ENCODE assay signal across 20 cellular contexts in the genomic region with DNA sequence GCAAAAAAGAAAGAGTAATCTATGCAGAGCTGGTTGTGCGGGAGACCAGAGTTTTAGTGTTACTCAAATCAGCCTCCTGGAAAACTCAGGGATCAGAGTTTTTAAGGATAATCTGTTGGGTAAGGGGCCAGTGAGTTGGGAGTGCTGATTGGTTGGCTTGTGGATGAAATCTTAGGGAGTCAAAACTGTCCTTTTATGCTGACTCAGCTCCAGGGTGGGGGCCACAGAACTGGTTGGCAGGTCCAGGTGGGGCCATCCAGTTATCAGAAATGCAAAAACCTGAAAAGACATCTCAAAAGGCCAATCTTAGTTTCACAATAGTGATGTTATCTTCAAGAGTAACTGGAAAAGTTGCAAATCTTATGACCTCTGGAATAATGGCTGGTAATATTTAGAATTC. TPM values are rescaled to one million over a fixed set of nuclear protein-coding genes. Genes with fewer than 3 reads are reported as not detected.
DNase-seq lines count a peak whose midpoint lies in the region; ATAC-seq, FAIRE-seq and TF ChIP-seq lines count a peak whose summit lies in the region.
"Had no signal": no experiment of that assay in that cellular context is flagged by ENCODE, and none has a peak within 500 bp of the region (broad histone marks: within the 10 kb centered on the region; RNA-seq: fewer than 3 reads in every experiment).

No MANE protein-coding gene starts in this region.

- ATAC-seq in HepG2 (no peak), right lobe of liver (no peak), HG03565 (IDR thresholded peaks at IDR 0.05; ENCODE audit: unreplicated experiment) (no peak)

- H3K4me1 ChIP-seq in HepG2 (ENCODE audit: insufficient read depth, low read length) (peaks cover 18% of the 10 kb centered on the region), right lobe of liver (peaks cover 0 to 6% (median 3%) of the 10 kb centered on the region in 4 donors), astrocyte (ENCODE audit: insufficient read depth, low read length) (peaks cover 5% of the 10 kb centered on the region), mammary epithelial cell (ENCODE audit: insufficient read depth, low read length) (no peaks in the 10 kb centered on the region)
- H3K4me1 ChIP-seq: BE2C, Caco-2 had no signal

- TF ChIP-seq CTCF in HepG2 (CRISPR knock-in tag; IDR thresholded peaks at IDR 0.05) (no peak), right lobe of liver (IDR thresholded peaks at IDR 0.05) (no peak), astrocyte (IDR thresholded peaks at IDR 0.05; ENCODE audit: insufficient read depth, low read depth, low read length) (no peak), nephron (IDR thresholded peaks at IDR 0.05; ENCODE audit: unreplicated experiment in 3 of 3) (no peak), mammary epithelial cell (conservative IDR thresholded peaks at IDR 0.05 in 1 of 2, IDR thresholded peaks at IDR 0.05 in 1 of 2; ENCODE audit: extremely low read depth in 1 of 2, insufficient read depth in 1 of 2, low read depth in 1 of 2, low read length in 2 of 2) (no peak)

- H3K4me2 ChIP-seq in HepG2 (ENCODE audit: low read depth, low read length) (no peak overlapping the region), astrocyte (ENCODE audit: low read length) (no peak overlapping the region), mammary epithelial cell (ENCODE audit: insufficient read depth, low read depth, low read length) (no peak overlapping the region)

- H3K4me1 Mint-ChIP-seq in astrocyte (ENCODE audit: low read depth, unreplicated experiment) (peaks cover 12% of the 10 kb centered on the region), nephron (peaks cover 25% of the 10 kb centered on the region)

- TF ChIP-seq POLR2A in HepG2 (IDR thresholded peaks at IDR 0.05; ENCODE audit: insufficient read depth in 1 of 2, low read depth in 2 of 2, low read length in 2 of 2), result no peak
- TF ChIP-seq POLR2A in right lobe of liver (IDR thresholded peaks at IDR 0.05), result no peak

- CTCF ChIA-PET in HepG2 (lab: Yijun Ruan, JAX; ENCODE audit: low intra/inter-chr PET ratio, low total read pairs) (no interaction called here), mammary epithelial cell (lab: Charles Lee; ENCODE audit: low non-redundant PET) (no interaction called here)

- no peak overlapping the region for H2AFZ ChIP-seq in HepG2 (ENCODE audit: low read length)
- H2AFZ ChIP-seq in astrocyte (ENCODE audit: low read depth, low read length), result no peak overlapping the region
- H2AFZ ChIP-seq in mammary epithelial cell (ENCODE audit: low read depth, low read length), result no peak overlapping the region
- H2AFZ ChIP-seq: GM23248 had no signal

- POLR2A ChIA-PET in HepG2 (lab: Yijun Ruan, JAX), result no interaction called here

- dilution Hi-C loops in mammary epithelial cell (cut with HindIII; ENCODE audit: low sequenced_read_pairs), result no loop called here

- no peak for TF ChIP-seq RAD21 in HepG2 (CRISPR knock-in tag; IDR thresholded peaks at IDR 0.05)

- BruUV-seq in HepG2 (replicated peaks; lab: Mats Ljungman, UMichigan) (no TSS peak), mammary epithelial cell (replicated peaks; lab: Mats Ljungman, UMichigan) (no TSS peak)

- in situ Hi-C loops in HepG2 (cut with HindIII; ENCODE audit: extremely low pct_ligation_motif_present, low pct_unique_long_range_greater_than_20kb) (no loop called here), mammary epithelial cell (cut with MboI; ENCODE audit: low sequenced_read_pairs in 2 of 2) (no loop called here)

- no peak overlapping the region for H3K27ac Mint-ChIP-seq in astrocyte (ENCODE audit: unreplicated experiment)
- H3K27ac Mint-ChIP-seq in nephron, result no peak overlapping the region
- H3K27ac Mint-ChIP-seq: CD4-positive, CD25-positive, alpha-beta regulatory T cell had no signal

- H3K4me3 ChIP-seq in HepG2 (replicated peaks in 1 of 3; ENCODE audit: insufficient read depth in 1 of 3, low read depth in 2 of 3, low read length in 3 of 3) (no peak overlapping the region), right lobe of liver (no peak overlapping the region), astrocyte (ENCODE audit: insufficient read depth, low read depth, low read length) (no peak overlapping the region), mammary epithelial cell (replicated peaks in 1 of 3; ENCODE audit: insufficient read depth in 1 of 3, low read depth in 2 of 3, low read length in 3 of 3) (no peak overlapping the region)
- H3K4me3 ChIP-seq: GM23248 had no signal

- H3K27me3 ChIP-seq in HepG2 (ENCODE audit: control insufficient read depth in 1 of 2, insufficient read depth in 2 of 2, low read length in 2 of 2) (no peaks in the 10 kb centered on the region; a peak in 1 of 5 replicates), right lobe of liver (no peaks in the 10 kb centered on the region), astrocyte (ENCODE audit: insufficient read depth, low read length) (no peaks in the 10 kb centered on the region), mammary epithelial cell (ENCODE audit: insufficient read depth, low read length) (no peaks in the 10 kb centered on the region)
- H3K27me3 ChIP-seq: BE2C had no signal

- H3K27me3 Mint-ChIP-seq in astrocyte (ENCODE audit: low read depth, unreplicated experiment), result no peaks in the 10 kb centered on the region
- no peaks in the 10 kb centered on the region for H3K27me3 Mint-ChIP-seq in nephron (ENCODE audit: low read depth)

- 100% methylated on average over 1 of the region's 1 CpG for WGBS in HepG2 (ENCODE audit: low lambda C conversion rate)
- 100% methylated on average over 1 of the region's 1 CpG for WGBS in right lobe of liver (ENCODE audit: insufficient coverage, low coverage, low lambda C conversion rate, missing lambda C conversion rate)
- WGBS in mammary epithelial cell (ENCODE audit: low coverage, missing lambda C conversion rate), result 75% methylated on average over 1 of the region's 1 CpG

- no peak overlapping the region for H3K9ac ChIP-seq in HepG2 (ENCODE audit: insufficient read depth, low read depth, low read length)
- H3K9ac ChIP-seq in astrocyte (ENCODE audit: low read length), result no peak overlapping the region
- H3K9ac ChIP-seq in mammary epithelial cell (ENCODE audit: insufficient read depth, low read length), result no peak overlapping the region
- H3K9ac ChIP-seq: GM23248 had no signal

- peaks cover 18% of the 10 kb centered on the region for H3K79me2 ChIP-seq in HepG2 (ENCODE audit: insufficient read depth, low read length)
- peaks cover 32% of the 10 kb centered on the region for H3K79me2 ChIP-seq in astrocyte (ENCODE audit: insufficient read depth, low read length)
- peaks cover 29% of the 10 kb centered on the region for H3K79me2 ChIP-seq in mammary epithelial cell (ENCODE audit: insufficient read depth, low read length)

- H4K20me1 ChIP-seq in HepG2 (ENCODE audit: insufficient read depth, low read length), result no peaks in the 10 kb centered on the region
- no peaks in the 10 kb centered on the region for H4K20me1 ChIP-seq in astrocyte (ENCODE audit: insufficient read depth, low read length)
- no peaks in the 10 kb centered on the region for H4K20me1 ChIP-seq in mammary epithelial cell (ENCODE audit: insufficient read depth, low read length)

- TF ChIP-seq EP300 in HepG2 (IDR thresholded peaks at IDR 0.05; ENCODE audit: low read depth in 2 of 2, low read length in 2 of 2) (no peak), HepG2 (CRISPR knock-in tag; IDR thresholded peaks at IDR 0.05; ENCODE audit: borderline replicate concordance) (no peak)

- intact Hi-C loops in HepG2 (cut with micrococcal nuclease; ENCODE audit: unreplicated experiment), result loop anchor here (10.0 kb wide), 1 partner anchor 537 kb away; a partner anchor contains a TSS
- intact Hi-C loops in right lobe of liver (cut with DNase I), result no loop called here
- intact Hi-C loops in mammary epithelial cell (cut with micrococcal nuclease), result no loop called here

- H3K9me3 Mint-ChIP-seq in astrocyte (ENCODE audit: unreplicated experiment), result peaks cover 12% of the 10 kb centered on the region
- H3K9me3 Mint-ChIP-seq in nephron, result peaks cover 21% of the 10 kb centered on the region

- peaks cover 21% of the 10 kb centered on the region for H3K36me3 Mint-ChIP-seq in astrocyte (ENCODE audit: low read depth, unreplicated experiment)
- peaks cover 65% of the 10 kb centered on the region for H3K36me3 Mint-ChIP-seq in nephron (ENCODE audit: low read depth)

- FAIRE-seq in HepG2 (lab: Jason Lieb, UNC) (no peak), astrocyte (lab: Jason Lieb, UNC) (no peak)
- FAIRE-seq: D721Med, GM12892, GM18507, H54, HTR-8/SVneo had no signal

- H3K4me3 Mint-ChIP-seq in astrocyte (ENCODE audit: unreplicated experiment) (peak overlapping the region; percentile 50), nephron (peak overlapping the region in 2 of 3 experiments; percentile 4 to 18)

- no peak overlapping the region for H3K27ac ChIP-seq in HepG2 (ENCODE audit: extremely low read length, insufficient read depth, low read length)
- H3K27ac ChIP-seq in right lobe of liver, result no peak overlapping the region
- no peak overlapping the region for H3K27ac ChIP-seq in astrocyte (ENCODE audit: low read depth, low read length)
- H3K27ac ChIP-seq in mammary epithelial cell (ENCODE audit: insufficient read depth, low read depth, low read length), result no peak overlapping the region
- H3K27ac ChIP-seq: GM23248 had no signal

- H3K36me3 ChIP-seq in HepG2 (replicated peaks in 1 of 2; ENCODE audit: control insufficient read depth in 1 of 2, insufficient read depth in 2 of 2, low read length in 2 of 2), result peaks cover 0 to 4% of the 10 kb centered on the region in 2 experiments; a peak in 1 of 5 replicates
- peaks cover 0 to 2% (median 0%) of the 10 kb centered on the region in 4 donors for H3K36me3 ChIP-seq in right lobe of liver
- H3K36me3 ChIP-seq in astrocyte (ENCODE audit: insufficient read depth, low read length), result no peaks in the 10 kb centered on the region
- H3K36me3 ChIP-seq in mammary epithelial cell (ENCODE audit: insufficient read depth, low read length), result peaks cover 1% of the 10 kb centered on the region

- no peak for DNase-seq in HepG2 (ENCODE audit: low spot score)
- DNase-seq in right lobe of liver, result no peak
- DNase-seq in astrocyte (ENCODE audit: low read depth), result no peak
- no peak for DNase-seq in mammary epithelial cell
- no peak for DNase-seq in AML-193 (lab: John Stamatoyannopoulos, UW)
- DNase-seq: 8988T; BE2C; C1 segment of cervical spinal cord; Caco-2; CD4-positive, CD25-positive, alpha-beta regulatory T cell; GDM1; GM23248; HCEC 1CT had no signal

- H3K9me3 ChIP-seq in HepG2 (ENCODE audit: low read length) (peaks cover 22% of the 10 kb centered on the region), right lobe of liver (peaks cover 0 to 6% (median 0%) of the 10 kb centered on the region in 4 donors), astrocyte (ENCODE audit: insufficient read depth, low read depth, low read length) (peaks cover 9% of the 10 kb centered on the region), mammary epithelial cell (replicated peaks; ENCODE audit: insufficient read depth, low read length) (peaks cover 7% of the 10 kb centered on the region)
- H3K9me3 ChIP-seq: BE2C, Caco-2 had no signal

RNA-seq across cellular contexts. Expression of a gene that starts 3.3 kb away (rescaled TPM):
- total RNA-seq in HepG2 (2016; rRNA removed; fragmentation: Illumina TruSeq; extraction: Trizol) (18.8 and 23.5 TPM in 2 replicates), right lobe of liver (1 to 10 TPM; 5.2 to 8.7 (median 7.4) TPM), astrocyte (36.2 and 41.9 TPM in 2 replicates), mammary epithelial cell (10 to 100 TPM; 12.1 to 18.2 TPM)
- 2.2 and 2.6 TPM in 2 replicates for total RNA-seq in HepG2 (2016; cell fraction: cytosol; rRNA removed; fragmentation: Illumina TruSeq; extraction: Trizol; ENCODE audit: low read depth)
- 18.7 and 25.4 TPM in 2 replicates for total RNA-seq in HepG2 (2016; cell fraction: insoluble cytoplasmic fraction; rRNA removed; fragmentation: Illumina TruSeq; extraction: Trizol)
- total RNA-seq in HepG2 (2016; cell fraction: membrane; rRNA removed; fragmentation: Illumina TruSeq; extraction: Trizol), result 10.3 and 10.4 TPM in 2 replicates
- 33.3 and 34.8 TPM in 2 replicates for total RNA-seq in HepG2 (2016; cell fraction: nucleus; rRNA removed; fragmentation: Illumina TruSeq; extraction: Trizol)
- polyA plus RNA-seq in HepG2 (2011; rRNA removed) (16.0 and 22.0 TPM in 2 replicates), mammary epithelial cell (11.7 TPM)
- 6.5 and 12.0 TPM in 2 replicates for polyA plus RNA-seq in HepG2 (2011; cell fraction: cytosol; rRNA removed)
- 13.3 and 16.1 TPM in 2 replicates for polyA plus RNA-seq in HepG2 (2011; cell fraction: nucleus; rRNA removed)
- 12.7 and 13.2 TPM in 2 replicates for polyA plus RNA-seq in HepG2 (2012)
- 2.0 and 2.8 TPM in 2 replicates for polyA plus RNA-seq in HepG2 (2016; cell fraction: cytosol; fragmentation: Illumina TruSeq; extraction: Trizol; ENCODE audit: low read depth)
- 12.7 and 16.6 TPM in 2 replicates for polyA plus RNA-seq in HepG2 (2016; cell fraction: insoluble cytoplasmic fraction; fragmentation: Illumina TruSeq; extraction: Trizol; ENCODE audit: low read depth)
- 6.5 and 6.9 TPM in 2 replicates for polyA plus RNA-seq in HepG2 (2016; cell fraction: membrane; fragmentation: Illumina TruSeq; extraction: Trizol; ENCODE audit: low read depth)
- polyA plus RNA-seq in HepG2 (2016; cell fraction: nucleus; fragmentation: Illumina TruSeq; extraction: Trizol; ENCODE audit: insufficient read depth, low read depth), result 37.2 and 44.6 TPM in 2 replicates
- 5.6 TPM in 2 replicates for polyA minus RNA-seq in HepG2 (2011; rRNA and poly(A)+ RNA removed; ENCODE audit: low replicate concordance)
- 7.3 and 9.6 TPM in 2 replicates for polyA minus RNA-seq in HepG2 (2011; cell fraction: cytosol; rRNA and poly(A)+ RNA removed)
- 39.4 and 47.2 TPM in 2 replicates for polyA minus RNA-seq in HepG2 (2011; cell fraction: nucleus; rRNA and poly(A)+ RNA removed)
- polyA minus RNA-seq in mammary epithelial cell, result 6.5 TPM

RNA-seq across cellular contexts. Expression of a gene that starts 4.5 kb away (rescaled TPM):
- 27.4 and 40.8 TPM in 2 replicates for total RNA-seq in HepG2 (2016; rRNA removed; fragmentation: Illumina TruSeq; extraction: Trizol)
- 13.4 and 16.0 TPM in 2 replicates for total RNA-seq in HepG2 (2016; cell fraction: cytosol; rRNA removed; fragmentation: Illumina TruSeq; extraction: Trizol; ENCODE audit: low read depth)
- 25.9 and 40.2 TPM in 2 replicates for total RNA-seq in HepG2 (2016; cell fraction: insoluble cytoplasmic fraction; rRNA removed; fragmentation: Illumina TruSeq; extraction: Trizol)
- 8.9 and 10.3 TPM in 2 replicates for total RNA-seq in HepG2 (2016; cell fraction: membrane; rRNA removed; fragmentation: Illumina TruSeq; extraction: Trizol)
- 46.2 and 56.7 TPM in 2 replicates for total RNA-seq in HepG2 (2016; cell fraction: nucleus; rRNA removed; fragmentation: Illumina TruSeq; extraction: Trizol)
- polyA plus RNA-seq in HepG2 (2011; rRNA removed), result 8.3 and 8.9 TPM in 2 replicates
- polyA plus RNA-seq in HepG2 (2011; cell fraction: cytosol; rRNA removed), result 3.4 and 6.7 TPM in 2 replicates
- 6.1 and 9.3 TPM in 2 replicates for polyA plus RNA-seq in HepG2 (2011; cell fraction: nucleus; rRNA removed)
- polyA plus RNA-seq in HepG2 (2012), result 6.4 and 6.7 TPM in 2 replicates
- polyA plus RNA-seq in HepG2 (2016; cell fraction: cytosol; fragmentation: Illumina TruSeq; extraction: Trizol; ENCODE audit: low read depth), result 0.55 and 0.59 TPM in 2 replicates
- polyA plus RNA-seq in HepG2 (2016; cell fraction: insoluble cytoplasmic fraction; fragmentation: Illumina TruSeq; extraction: Trizol; ENCODE audit: low read depth), result 8.2 and 8.3 TPM in 2 replicates
- 1.1 and 1.5 TPM in 2 replicates for polyA plus RNA-seq in HepG2 (2016; cell fraction: membrane; fragmentation: Illumina TruSeq; extraction: Trizol; ENCODE audit: low read depth)
- 22.6 and 23.4 TPM in 2 replicates for polyA plus RNA-seq in HepG2 (2016; cell fraction: nucleus; fragmentation: Illumina TruSeq; extraction: Trizol; ENCODE audit: insufficient read depth, low read depth)
- polyA minus RNA-seq in HepG2 (2011; rRNA and poly(A)+ RNA removed; ENCODE audit: low replicate concordance), result 19.9 and 29.7 TPM in 2 replicates
- polyA minus RNA-seq in HepG2 (2011; cell fraction: cytosol; rRNA and poly(A)+ RNA removed), result 16.4 and 22.7 TPM in 2 replicates
- 19.2 and 20.5 TPM in 2 replicates for polyA minus RNA-seq in HepG2 (2011; cell fraction: nucleus; rRNA and poly(A)+ RNA removed)
- 10 to 100 TPM; 19.1 to 32.2 (median 23.3) TPM for total RNA-seq in right lobe of liver
- 56.6 and 60.0 TPM in 2 replicates for total RNA-seq in astrocyte
- total RNA-seq in mammary epithelial cell, result 10 to 100 TPM; 46.1 to 81.7 TPM
- polyA plus RNA-seq in mammary epithelial cell, result 13.7 TPM
- 57.2 TPM for polyA minus RNA-seq in mammary epithelial cell
